ENCODE assay signal across 1 cellular context in the genomic region with DNA sequence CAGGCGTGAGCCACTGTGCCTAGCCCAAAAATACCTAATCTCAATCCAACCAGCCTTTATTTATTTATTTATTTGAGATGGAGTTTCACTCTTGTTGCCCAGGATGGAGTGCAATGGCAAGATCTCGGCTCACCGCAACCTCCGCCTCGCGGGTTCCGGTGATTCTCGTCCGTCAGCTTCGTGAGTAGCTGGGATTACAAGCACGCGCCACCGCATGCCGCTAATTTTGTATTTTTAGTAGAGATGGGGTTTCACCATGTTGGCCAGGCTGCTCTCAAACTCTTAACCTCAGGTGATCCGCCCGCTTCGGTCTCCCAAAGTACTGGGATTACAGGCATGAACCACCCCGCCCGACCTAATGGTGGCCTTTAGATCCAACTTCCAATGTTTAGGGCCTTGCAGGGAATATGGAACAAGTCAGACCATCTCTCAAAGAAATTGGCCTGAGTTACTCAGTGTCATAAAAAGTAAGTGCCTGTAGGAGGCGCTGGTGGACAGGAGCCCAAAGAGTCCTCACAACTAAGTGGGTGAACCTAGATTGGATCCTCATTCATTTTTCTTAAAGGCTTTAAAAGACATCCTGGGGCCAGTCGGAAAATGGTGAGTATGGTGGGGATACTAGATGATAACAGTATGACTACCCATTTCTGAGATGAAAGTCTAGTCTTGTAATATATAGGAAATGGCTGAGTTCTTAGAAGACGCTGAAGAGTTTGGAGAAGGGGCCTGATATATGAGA.
TF ChIP-seq lines count a peak whose summit lies in the region.

No MANE protein-coding gene starts in this region.

TF ChIP-seq in HCT116, 20 proteins besides CTCF, POLR2A, EP300 and RAD21 (continued from another document):
- TF ChIP-seq POLR2AphosphoS5 (IDR thresholded peaks at IDR 0.05; ENCODE audit: low read depth, low read length) (no peak), JUND (IDR thresholded peaks at IDR 0.05) (no peak), ELF1 (IDR thresholded peaks at IDR 0.05; ENCODE audit: borderline replicate concordance, low read depth) (no peak), EGR1 (IDR thresholded peaks at IDR 0.05; ENCODE audit: low read depth) (no peak)
- TF ChIP-seq, protein P1, sequence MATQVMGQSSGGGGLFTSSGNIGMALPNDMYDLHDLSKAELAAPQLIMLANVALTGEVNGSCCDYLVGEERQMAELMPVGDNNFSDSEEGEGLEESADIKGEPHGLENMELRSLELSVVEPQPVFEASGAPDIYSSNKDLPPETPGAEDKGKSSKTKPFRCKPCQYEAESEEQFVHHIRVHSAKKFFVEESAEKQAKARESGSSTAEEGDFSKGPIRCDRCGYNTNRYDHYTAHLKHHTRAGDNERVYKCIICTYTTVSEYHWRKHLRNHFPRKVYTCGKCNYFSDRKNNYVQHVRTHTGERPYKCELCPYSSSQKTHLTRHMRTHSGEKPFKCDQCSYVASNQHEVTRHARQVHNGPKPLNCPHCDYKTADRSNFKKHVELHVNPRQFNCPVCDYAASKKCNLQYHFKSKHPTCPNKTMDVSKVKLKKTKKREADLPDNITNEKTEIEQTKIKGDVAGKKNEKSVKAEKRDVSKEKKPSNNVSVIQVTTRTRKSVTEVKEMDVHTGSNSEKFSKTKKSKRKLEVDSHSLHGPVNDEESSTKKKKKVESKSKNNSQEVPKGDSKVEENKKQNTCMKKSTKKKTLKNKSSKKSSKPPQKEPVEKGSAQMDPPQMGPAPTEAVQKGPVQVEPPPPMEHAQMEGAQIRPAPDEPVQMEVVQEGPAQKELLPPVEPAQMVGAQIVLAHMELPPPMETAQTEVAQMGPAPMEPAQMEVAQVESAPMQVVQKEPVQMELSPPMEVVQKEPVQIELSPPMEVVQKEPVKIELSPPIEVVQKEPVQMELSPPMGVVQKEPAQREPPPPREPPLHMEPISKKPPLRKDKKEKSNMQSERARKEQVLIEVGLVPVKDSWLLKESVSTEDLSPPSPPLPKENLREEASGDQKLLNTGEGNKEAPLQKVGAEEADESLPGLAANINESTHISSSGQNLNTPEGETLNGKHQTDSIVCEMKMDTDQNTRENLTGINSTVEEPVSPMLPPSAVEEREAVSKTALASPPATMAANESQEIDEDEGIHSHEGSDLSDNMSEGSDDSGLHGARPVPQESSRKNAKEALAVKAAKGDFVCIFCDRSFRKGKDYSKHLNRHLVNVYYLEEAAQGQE (IDR thresholded peaks at IDR 0.05; ENCODE audit: low read depth): no peak
